24 cellular contexts compared by ENCODE assay signal in genomic region chr13:113035209-113035800, GRCh38.
A peak's percentile ranks its signal among the peaks of the same experiment; 100 is the strongest.
DNase-seq lines count a peak whose midpoint lies in the region; ATAC-seq, FAIRE-seq and TF ChIP-seq lines count a peak whose summit lies in the region.
"Had no signal": no experiment of that assay in that cellular context is flagged by ENCODE, and none has a peak within 500 bp of the region (broad histone marks: within the 10 kb centered on the region; RNA-seq: fewer than 3 reads in every experiment).

No MANE protein-coding gene starts in this region.

- H4K5ac ChIP-seq in mesendoderm (ENCODE audit: low read length): no peak overlapping the region

- peaks cover 21% of the 10 kb centered on the region for H3K27me3 Mint-ChIP-seq in HFFc6 (ENCODE audit: insufficient read depth)
- H3K27me3 Mint-ChIP-seq in effector memory CD8-positive, alpha-beta T cell: no peaks in the 10 kb centered on the region
- H3K27me3 Mint-ChIP-seq: activated naive CD8-positive, alpha-beta T cell treated with anti-CD3 and anti-CD28 coated beads, Interleukin-2, amount 10 ng/mL, durations not matched to agents 7 days and 5 days; IgD-negative memory B cell; memory B cell had no signal

- POLR2A ChIA-PET in A549 (lab: Yijun Ruan, JAX) (no interaction called here), OCI-LY7 (lab: Charles Lee) (no interaction called here)

- no peaks in the 10 kb centered on the region for H3K79me1 ChIP-seq in mesendoderm (ENCODE audit: low read length)

- no peak overlapping the region for H3K27ac Mint-ChIP-seq in HFFc6
- H3K27ac Mint-ChIP-seq in effector memory CD8-positive, alpha-beta T cell: no peak overlapping the region
- H3K27ac Mint-ChIP-seq: activated naive CD8-positive, alpha-beta T cell treated with anti-CD3 and anti-CD28 coated beads, Interleukin-2, amount 10 ng/mL, durations not matched to agents 7 days and 5 days; IgD-negative memory B cell; memory B cell; natural killer cell had no signal

- no peak for FAIRE-seq in A549 (lab: Jason Lieb, UNC)
- FAIRE-seq: GM18507 had no signal

- H2BK15ac ChIP-seq in mesendoderm (replicated peaks; ENCODE audit: low read depth): no peak overlapping the region

- intact Hi-C loops in OCI-LY7 (cut with micrococcal nuclease; ENCODE audit: unreplicated experiment): no loop called here

- H3K79me2 ChIP-seq in mesendoderm (ENCODE audit: control insufficient read depth, insufficient read depth, low read length) (no peaks in the 10 kb centered on the region), OCI-LY7 (ENCODE audit: insufficient read depth, low read depth, low read length) (no peaks in the 10 kb centered on the region)

- H2BK120ac ChIP-seq in mesendoderm (ENCODE audit: low read depth, low read length): no peak overlapping the region

- H3K27ac ChIP-seq in A549 (peak overlapping the region in 1 of 2 experiments; percentile 40; a peak in 1 of 6 replicates), mesendoderm (ENCODE audit: low read depth, low read length) (no peak overlapping the region), OCI-LY7 (ENCODE audit: low read depth, low read length, poor library complexity, severe bottlenecking) (no peak overlapping the region)
- H3K27ac ChIP-seq: SJCRH30, spleen, thyroid gland had no signal

- no peaks in the 10 kb centered on the region for H4K20me1 ChIP-seq in OCI-LY7 (ENCODE audit: insufficient read depth, low read length)

- TF ChIP-seq CTCF in A549 (IDR thresholded peaks at IDR 0.05) (no peak), HFFc6 (IDR thresholded peaks at IDR 0.05) (peak; percentile 45), OCI-LY7 (conservative IDR thresholded peaks at IDR 0.05; ENCODE audit: low read length) (no peak)

- H2AK5ac ChIP-seq in mesendoderm (ENCODE audit: low read length): no peak overlapping the region

- no peaks in the 10 kb centered on the region for H3K4me1 ChIP-seq in A549
- H3K4me1 ChIP-seq in mesendoderm (ENCODE audit: control insufficient read depth, low read depth, low read length): no peaks in the 10 kb centered on the region
- H3K4me1 ChIP-seq in OCI-LY7 (ENCODE audit: insufficient read depth, low read length, poor library complexity, severe bottlenecking): no peaks in the 10 kb centered on the region
- H3K4me1 ChIP-seq: SJCRH30, thyroid gland had no signal

- H3K9me3 ChIP-seq in A549 (no peaks in the 10 kb centered on the region), OCI-LY7 (ENCODE audit: low read length) (no peaks in the 10 kb centered on the region)
- H3K9me3 ChIP-seq: SJCRH30, spleen, thyroid gland had no signal

- H3K4me1 Mint-ChIP-seq in HFFc6 (ENCODE audit: low read depth): peaks cover 9% of the 10 kb centered on the region
- H3K4me1 Mint-ChIP-seq in effector memory CD8-positive, alpha-beta T cell (ENCODE audit: low read depth in 2 of 2): no peaks in the 10 kb centered on the region
- H3K4me1 Mint-ChIP-seq: activated naive CD8-positive, alpha-beta T cell treated with anti-CD3 and anti-CD28 coated beads, Interleukin-2, amount 10 ng/mL, durations not matched to agents 7 days and 5 days; memory B cell; natural killer cell had no signal

- ATAC-seq in A549: peak; percentile 21 to 42; a peak in 4 of 6 replicates
- no peak for ATAC-seq in effector memory CD8-positive, alpha-beta T cell (replicated peaks)
- ATAC-seq: natural killer cell had no signal

- peak overlapping the region; percentile 41; the same call in 2 of the 3 replicates for H3K4me2 ChIP-seq in A549
- H3K4me2 ChIP-seq in mesendoderm (ENCODE audit: low read length): no peak overlapping the region
- H3K4me2 ChIP-seq in OCI-LY7 (ENCODE audit: low read length): no peak overlapping the region

- no peak overlapping the region for H3K9ac ChIP-seq in mesendoderm (ENCODE audit: low read length)

- H3K4me3 ChIP-seq in A549 (no peak overlapping the region), mesendoderm (ENCODE audit: low read length) (no peak overlapping the region), OCI-LY7 (ENCODE audit: low read depth, low read length, poor library complexity, severe bottlenecking) (no peak overlapping the region)
- H3K4me3 ChIP-seq: SJCRH30, spleen, thyroid gland had no signal

- DNase-seq in A549 (ENCODE audit: low read depth in 1 of 2, low spot score in 1 of 2) (no peak), HFFc6 (no peak), cerebellum (ENCODE audit: low spot score) (peak; percentile 58), mesendoderm (no peak), NCI-H128 (lab: John Stamatoyannopoulos, UW; ENCODE audit: unreplicated experiment) (no peak), NCI-H1694 treated with DMSO at 0.1 percent for 48 hours (lab: John Stamatoyannopoulos, UW) (no peak), OCI-LY7 (ENCODE audit: low spot score) (no peak)
- DNase-seq in effector memory CD8-positive, alpha-beta T cell: no peak
- DNase-seq: activated CD4-positive, alpha-beta T cell treated with anti-CD3 and anti-CD28 coated beads for 1 hour; activated naive CD8-positive, alpha-beta T cell treated with anti-CD3 and anti-CD28 coated beads, Interleukin-2, amount 10 ng/mL, durations not matched to agents 7 days and 5 days; central memory CD4-positive, alpha-beta T cell; effector CD4-positive, alpha-beta T cell; MV-4-11; natural killer cell; NCI-H2029 treated with DMSO at 0.1 percent for 48 hours; NCI-H510A treated with DMSO at 0.1 percent for 48 hours; spleen; T-helper 2 cell had no signal

- H3K4me3 Mint-ChIP-seq in HFFc6: peak overlapping the region; percentile 74; the same call in 1 of the 2 replicates
- no peak overlapping the region for H3K4me3 Mint-ChIP-seq in effector memory CD8-positive, alpha-beta T cell
- H3K4me3 Mint-ChIP-seq: activated naive CD8-positive, alpha-beta T cell treated with anti-CD3 and anti-CD28 coated beads, Interleukin-2, amount 10 ng/mL, durations not matched to agents 7 days and 5 days; IgD-negative memory B cell; memory B cell; natural killer cell had no signal

- no peak overlapping the region for H3K4ac ChIP-seq in mesendoderm (ENCODE audit: low read depth, low read length)

- no peaks in the 10 kb centered on the region for H3K27me3 ChIP-seq in mesendoderm (ENCODE audit: insufficient read depth, low read length, poor library complexity)
- H3K27me3 ChIP-seq: heart right ventricle, SJCRH30, spleen, thyroid gland had no signal

- no peak; a peak in 1 of 5 replicates for TF ChIP-seq RAD21 in A549 (conservative IDR thresholded peaks at IDR 0.05 in 1 of 2, IDR thresholded peaks at IDR 0.05 in 1 of 2)

- TF ChIP-seq POLR2A in A549 (IDR thresholded peaks at IDR 0.05; ENCODE audit: low read length): no peak

- BruUV-seq in OCI-LY7 (replicated peaks; lab: Mats Ljungman, UMichigan): no TSS peak

- no peaks in the 10 kb centered on the region for H3K9me3 Mint-ChIP-seq in HFFc6
- H3K9me3 Mint-ChIP-seq in effector memory CD8-positive, alpha-beta T cell: no peaks in the 10 kb centered on the region
- H3K9me3 Mint-ChIP-seq: activated naive CD8-positive, alpha-beta T cell treated with anti-CD3 and anti-CD28 coated beads, Interleukin-2, amount 10 ng/mL, durations not matched to agents 7 days and 5 days; memory B cell; natural killer cell had no signal

- CTCF ChIA-PET in A549 (lab: Yijun Ruan, JAX): interaction anchor here (0.6 to 1.8 kb wide), 14 partner anchors 10 to 431 kb away, joined by 3 to 7 read pairs (median 3); no protein-coding TSS in a partner anchor
- CTCF ChIA-PET in OCI-LY7 (lab: Charles Lee; ENCODE audit: unreplicated experiment): no interaction called here

- H3K36me3 ChIP-seq in mesendoderm (ENCODE audit: control insufficient read depth, insufficient read depth, low read length) (no peaks in the 10 kb centered on the region), OCI-LY7 (ENCODE audit: insufficient read depth, low read length) (no peaks in the 10 kb centered on the region)
- H3K36me3 ChIP-seq: SJCRH30, spleen, thyroid gland had no signal

- no peaks in the 10 kb centered on the region for H3K9me2 ChIP-seq in OCI-LY7 (ENCODE audit: insufficient read depth, low read length)

- WGBS in A549 (ENCODE audit: missing lambda C conversion rate): 55% methylated on average over 20 of the region's 20 CpGs
- WGBS in mesendoderm (ENCODE audit: extremely low coverage, insufficient coverage, low lambda C conversion rate): no CpG with 5 or more reads among the region's 20 CpGs

- H3K18ac ChIP-seq in mesendoderm (ENCODE audit: low read length): no peak overlapping the region

- no peaks in the 10 kb centered on the region for H3K36me3 Mint-ChIP-seq in HFFc6 (ENCODE audit: low read depth)
- peaks cover 3% of the 10 kb centered on the region for H3K36me3 Mint-ChIP-seq in effector memory CD8-positive, alpha-beta T cell (ENCODE audit: insufficient read depth)
- H3K36me3 Mint-ChIP-seq: activated naive CD8-positive, alpha-beta T cell treated with anti-CD3 and anti-CD28 coated beads, Interleukin-2, amount 10 ng/mL, durations not matched to agents 7 days and 5 days; IgD-negative memory B cell; memory B cell; natural killer cell had no signal

- no peak overlapping the region for H3K23ac ChIP-seq in mesendoderm (ENCODE audit: low read length)

- H4K8ac ChIP-seq in mesendoderm (ENCODE audit: low read depth, low read length): no peak overlapping the region

- TF ChIP-seq EP300 in A549 (IDR thresholded peaks at IDR 0.05): no peak

- no peak overlapping the region for H2BK5ac ChIP-seq in mesendoderm (ENCODE audit: low read length)

- H3K56ac ChIP-seq in mesendoderm (ENCODE audit: low read length): peak overlapping the region; percentile 28

- no peak overlapping the region for H2AFZ ChIP-seq in OCI-LY7 (ENCODE audit: low read length)

TF ChIP-seq in A549, 52 proteins besides CTCF, POLR2A, EP300 and RAD21 (continues in another document):
- TF ChIP-seq PHF8 (IDR thresholded peaks at IDR 0.05; ENCODE audit: borderline replicate concordance, low read depth): no peak
- TF ChIP-seq PBX3 (IDR thresholded peaks at IDR 0.05): no peak
- TF ChIP-seq E2F6 (IDR thresholded peaks at IDR 0.05; ENCODE audit: borderline replicate concordance, low read depth): no peak
- TF ChIP-seq CEBPB (IDR thresholded peaks at IDR 0.05): no peak
